Comparison of ENCODE assay signal across 8 cellular contexts in genomic region chr11:61917043-61917356, GRCh38. TPM values are rescaled to one million over a fixed set of nuclear protein-coding genes. Genes with fewer than 3 reads are reported as not detected.
A peak's percentile ranks its signal among the peaks of the same experiment; 100 is the strongest.
DNase-seq lines count a peak whose midpoint lies in the region; ATAC-seq and TF ChIP-seq lines count a peak whose summit lies in the region.

No MANE protein-coding gene starts in this region.

- no peak overlapping the region for H3K9ac ChIP-seq in HUES6 (ENCODE audit: low read length)
- H3K9ac ChIP-seq in duodenal mucosa (ENCODE audit: low read depth in 1 of 2, low read length in 2 of 2): no peak overlapping the region

- DNase-seq in A673 (ENCODE audit: low spot score): no peak
- no peak for DNase-seq in naive thymus-derived CD8-positive, alpha-beta T cell
- no peak for DNase-seq in AG20443 (ENCODE audit: low spot score)
- DNase-seq in NCI-H2196 treated with DMSO at 0.1 percent for 48 hours (lab: John Stamatoyannopoulos, UW; ENCODE audit: unreplicated experiment): no peak
- no peak for DNase-seq in SHP77 treated with DMSO at 0.1 percent for 48 hours (lab: John Stamatoyannopoulos, UW)

- POLR2A ChIA-PET in A673 (lab: Charles Lee; ENCODE audit: low non-redundant PET): no interaction called here
- POLR2A ChIA-PET in naive thymus-derived CD8-positive, alpha-beta T cell (lab: Charles Lee): no interaction called here

- H3K4me3 Mint-ChIP-seq in naive thymus-derived CD8-positive, alpha-beta T cell: peak overlapping the region in 9 of 10 donors; percentile 19 to 77 (median 52)

- peak; percentile 28 to 34 for ATAC-seq in naive thymus-derived CD8-positive, alpha-beta T cell
- ATAC-seq in GM21381 (IDR thresholded peaks at IDR 0.05; ENCODE audit: unreplicated experiment): no peak

- H3K27ac ChIP-seq in A673 (ENCODE audit: low read depth, low read length, poor library complexity, severe bottlenecking) (peak overlapping the region; percentile 22), HUES6 (ENCODE audit: low read depth, low read length) (no peak overlapping the region), duodenal mucosa (ENCODE audit: low read depth, low read length) (peak overlapping the region; percentile 20)

- peaks cover 8 to 14% (median 13%) of the 10 kb centered on the region in 4 donors for H3K4me1 Mint-ChIP-seq in naive thymus-derived CD8-positive, alpha-beta T cell

- intact Hi-C loops in A673 (cut with micrococcal nuclease; ENCODE audit: unreplicated experiment): no loop called here

- peak overlapping the region; percentile 70 for H3K4me3 ChIP-seq in A673 (ENCODE audit: low read depth, low read length, poor library complexity, severe bottlenecking)
- H3K4me3 ChIP-seq in HUES6 (ENCODE audit: low read depth, low read length): peak overlapping the region; percentile 65
- H3K4me3 ChIP-seq in duodenal mucosa (ENCODE audit: low read depth in 1 of 2, low read length in 2 of 2): peak overlapping the region in 1 of 2 donors; percentile 61

- no peak for TF ChIP-seq CTCF in A673 (conservative IDR thresholded peaks at IDR 0.05; ENCODE audit: low read depth, low read length)

- CTCF ChIA-PET in A673 (lab: Charles Lee): interaction anchor here (1.2 kb wide), 1 partner anchor 166 kb away, joined by 3 read pairs; no protein-coding TSS in a partner anchor

- peaks cover 0 to 2% (median 0%) of the 10 kb centered on the region in 9 donors for H3K9me3 Mint-ChIP-seq in naive thymus-derived CD8-positive, alpha-beta T cell

- BruUV-seq in A673 (replicated peaks; lab: Mats Ljungman, UMichigan): no TSS peak

- no peak overlapping the region for H3K27ac Mint-ChIP-seq in naive thymus-derived CD8-positive, alpha-beta T cell

- no peaks in the 10 kb centered on the region for H3K36me3 Mint-ChIP-seq in naive thymus-derived CD8-positive, alpha-beta T cell

- H3K36me3 ChIP-seq in A673 (ENCODE audit: insufficient read depth, low read length, poor library complexity, severe bottlenecking): no peaks in the 10 kb centered on the region
- H3K36me3 ChIP-seq in HUES6 (ENCODE audit: control insufficient read depth, insufficient read depth, low read length): no peaks in the 10 kb centered on the region
- H3K36me3 ChIP-seq in duodenal mucosa (ENCODE audit: control insufficient read depth in 1 of 2, insufficient read depth in 2 of 2, low read length in 2 of 2): no peaks in the 10 kb centered on the region

- H3K4me1 ChIP-seq in A673 (ENCODE audit: insufficient read depth, low read length, poor library complexity, severe bottlenecking): peaks cover 14% of the 10 kb centered on the region
- peaks cover 23% of the 10 kb centered on the region for H3K4me1 ChIP-seq in HUES6 (ENCODE audit: control insufficient read depth, insufficient read depth, low read length)
- H3K4me1 ChIP-seq in duodenal mucosa (ENCODE audit: control insufficient read depth in 1 of 2, insufficient read depth in 2 of 2, low read length in 2 of 2): peaks cover 7 to 8% of the 10 kb centered on the region in 2 donors

- H3K27me3 ChIP-seq in A673 (replicated peaks; ENCODE audit: insufficient read depth, low read depth, low read length, poor library complexity): no peaks in the 10 kb centered on the region
- peaks cover 31% of the 10 kb centered on the region for H3K27me3 ChIP-seq in HUES6 (ENCODE audit: control insufficient read depth, insufficient read depth, low read length)
- H3K27me3 ChIP-seq in duodenal mucosa (ENCODE audit: control insufficient read depth in 1 of 2, insufficient read depth in 2 of 2, low read length in 2 of 2): peaks cover 34% of the 10 kb centered on the region in 2 donors

- peaks cover 41 to 86% (median 69%) of the 10 kb centered on the region in 5 donors for H3K27me3 Mint-ChIP-seq in naive thymus-derived CD8-positive, alpha-beta T cell

- no peaks in the 10 kb centered on the region for H3K9me3 ChIP-seq in A673 (ENCODE audit: low read depth, low read length, poor library complexity, severe bottlenecking)
- no peaks in the 10 kb centered on the region for H3K9me3 ChIP-seq in HUES6 (ENCODE audit: control insufficient read depth, insufficient read depth, low read depth, low read length)
- H3K9me3 ChIP-seq in duodenal mucosa (ENCODE audit: control insufficient read depth in 1 of 2, low read length in 2 of 2): no peaks in the 10 kb centered on the region

RNA-seq across cellular contexts. Expression of gene RAB3IL1, which starts 0.4 kb away (rescaled TPM):
- 21.9 and 26.9 TPM in 2 replicates for total RNA-seq in A673 (2021)
- total RNA-seq in naive thymus-derived CD8-positive, alpha-beta T cell: under 1 TPM; 0.23 to 0.82 TPM
- polyA plus RNA-seq in naive thymus-derived CD8-positive, alpha-beta T cell: not detected

RNA-seq across cellular contexts. Expression of gene FADS3, which starts 25.7 kb away (rescaled TPM):
- total RNA-seq in A673 (2021): 23.3 and 28.1 TPM in 2 replicates
- total RNA-seq in naive thymus-derived CD8-positive, alpha-beta T cell: 1 to 10 TPM; 5.1 to 5.7 TPM
- polyA plus RNA-seq in naive thymus-derived CD8-positive, alpha-beta T cell: 1 to 10 TPM in 2 of 3 donors, under 1 TPM in 1; 0.33 to 1.5 (median 1.2) TPM

RNA-seq across cellular contexts. Expression of gene BEST1, which starts 33.2 kb away (rescaled TPM):
- 5.3 and 8.6 TPM in 2 replicates for total RNA-seq in A673 (2021)
- under 1 TPM in 1 of 2 experiments, not detected in 1; 0.08 TPM for total RNA-seq in naive thymus-derived CD8-positive, alpha-beta T cell
- 1 to 10 TPM in 1 of 3 donors, under 1 TPM in 2; 0.43 to 1.0 (median 0.66) TPM for polyA plus RNA-seq in naive thymus-derived CD8-positive, alpha-beta T cell

RNA-seq across cellular contexts. Expression of gene FTH1, which starts 50.4 kb away (rescaled TPM):
- total RNA-seq in A673 (2021): 2,291 and 2,484 TPM in 2 replicates
- 100 to 1,000 TPM; 571 to 598 TPM for total RNA-seq in naive thymus-derived CD8-positive, alpha-beta T cell
- 1,000 to 10,000 TPM; 1,933 to 2,491 (median 2,221) TPM for polyA plus RNA-seq in naive thymus-derived CD8-positive, alpha-beta T cell

Comparison
In these comparisons a context has a peak if more than half of its experiments do, and no peak if none do; other contexts are left out.
1. RNA of gene RAB3IL1, which starts 0.4 kb away (total RNA-seq): 21.9 to 26.9 TPM in A673; 0.23 to 0.82 TPM in naive thymus-derived CD8-positive, alpha-beta T cell; every median in the first group is over 10 times any median in the second.